In the genomic region with DNA sequence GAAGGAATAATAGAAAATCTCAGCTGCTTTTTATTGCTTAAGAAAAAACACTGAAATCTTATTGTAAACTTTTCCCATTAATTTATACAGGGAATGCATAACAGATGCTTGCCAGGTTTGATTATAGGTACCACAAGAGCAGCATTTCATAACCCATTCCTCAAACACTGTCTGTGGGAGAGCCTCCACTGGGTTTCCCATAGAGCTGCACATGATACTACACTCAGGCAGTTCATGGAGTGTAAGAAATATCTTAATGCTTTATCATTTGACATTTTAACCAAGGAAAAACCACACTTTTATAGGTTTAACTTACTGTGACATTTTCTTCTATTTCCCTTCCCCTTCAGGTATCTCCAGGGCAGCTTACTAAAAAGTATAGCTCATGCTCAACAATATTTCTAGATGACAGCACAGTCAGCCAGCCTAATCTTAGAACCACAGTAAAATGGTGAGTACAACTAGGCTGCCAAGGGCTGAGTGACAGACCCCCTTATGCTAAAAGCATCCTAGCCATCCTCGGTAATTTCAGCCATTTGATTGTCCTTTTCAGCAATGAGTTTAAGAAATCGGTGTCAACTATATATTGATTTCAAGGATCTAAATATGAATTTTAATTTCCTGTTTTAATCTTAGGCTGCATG, we compare ENCODE assay signal across 1 cellular context.
TF ChIP-seq lines count a peak whose summit lies in the region.

No MANE protein-coding gene starts in this region.

TF ChIP-seq in HepG2, 621 proteins besides CTCF, POLR2A, EP300 and RAD21:
- TF ChIP-seq ZNF101 (CRISPR knock-in tag; IDR thresholded peaks at IDR 0.05; ENCODE audit: borderline replicate concordance, low read depth) (0 out of 2 replicates have a peak, but pooled peaks have one; percentile 43), ELF4 (CRISPR knock-in tag; IDR thresholded peaks at IDR 0.05; ENCODE audit: borderline replicate concordance) (peak; percentile 56; the same call in 1 of the 2 replicates), PCBP1 (IDR thresholded peaks at IDR 0.05; ENCODE audit: borderline replicate concordance, low read depth, low read length) (no peak), ZSCAN31 (CRISPR knock-in tag; IDR thresholded peaks at IDR 0.05; ENCODE audit: low read depth) (0 out of 2 replicates have a peak, but pooled peaks have one; percentile 41), MEIS1 (CRISPR knock-in tag; IDR thresholded peaks at IDR 0.05; ENCODE audit: borderline replicate concordance) (no peak), GATAD1 (CRISPR knock-in tag; IDR thresholded peaks at IDR 0.05) (no peak), ZNF556 (CRISPR knock-in tag; IDR thresholded peaks at IDR 0.05; ENCODE audit: borderline replicate concordance) (0 out of 2 replicates have a peak, but pooled peaks have one; percentile 48), ARHGAP35 (CRISPR knock-in tag; IDR thresholded peaks at IDR 0.05; ENCODE audit: borderline replicate concordance) (no peak), PHF5A (CRISPR knock-in tag; IDR thresholded peaks at IDR 0.05; ENCODE audit: low read depth, unreplicated experiment) (peak; percentile 10), REPIN1 (CRISPR knock-in tag; IDR thresholded peaks at IDR 0.05; ENCODE audit: borderline replicate concordance, low read depth) (no peak), ZNF124 (CRISPR knock-in tag; IDR thresholded peaks at IDR 0.05) (peak; percentile 14; the same call in 1 of the 2 replicates)
- TF ChIP-seq, protein P1, sequence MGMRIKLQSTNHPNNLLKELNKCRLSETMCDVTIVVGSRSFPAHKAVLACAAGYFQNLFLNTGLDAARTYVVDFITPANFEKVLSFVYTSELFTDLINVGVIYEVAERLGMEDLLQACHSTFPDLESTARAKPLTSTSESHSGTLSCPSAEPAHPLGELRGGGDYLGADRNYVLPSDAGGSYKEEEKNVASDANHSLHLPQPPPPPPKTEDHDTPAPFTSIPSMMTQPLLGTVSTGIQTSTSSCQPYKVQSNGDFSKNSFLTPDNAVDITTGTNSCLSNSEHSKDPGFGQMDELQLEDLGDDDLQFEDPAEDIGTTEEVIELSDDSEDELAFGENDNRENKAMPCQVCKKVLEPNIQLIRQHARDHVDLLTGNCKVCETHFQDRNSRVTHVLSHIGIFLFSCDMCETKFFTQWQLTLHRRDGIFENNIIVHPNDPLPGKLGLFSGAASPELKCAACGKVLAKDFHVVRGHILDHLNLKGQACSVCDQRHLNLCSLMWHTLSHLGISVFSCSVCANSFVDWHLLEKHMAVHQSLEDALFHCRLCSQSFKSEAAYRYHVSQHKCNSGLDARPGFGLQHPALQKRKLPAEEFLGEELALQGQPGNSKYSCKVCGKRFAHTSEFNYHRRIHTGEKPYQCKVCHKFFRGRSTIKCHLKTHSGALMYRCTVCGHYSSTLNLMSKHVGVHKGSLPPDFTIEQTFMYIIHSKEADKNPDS (CRISPR knock-in tag; IDR thresholded peaks at IDR 0.05), result no peak
- TF ChIP-seq, protein P2, sequence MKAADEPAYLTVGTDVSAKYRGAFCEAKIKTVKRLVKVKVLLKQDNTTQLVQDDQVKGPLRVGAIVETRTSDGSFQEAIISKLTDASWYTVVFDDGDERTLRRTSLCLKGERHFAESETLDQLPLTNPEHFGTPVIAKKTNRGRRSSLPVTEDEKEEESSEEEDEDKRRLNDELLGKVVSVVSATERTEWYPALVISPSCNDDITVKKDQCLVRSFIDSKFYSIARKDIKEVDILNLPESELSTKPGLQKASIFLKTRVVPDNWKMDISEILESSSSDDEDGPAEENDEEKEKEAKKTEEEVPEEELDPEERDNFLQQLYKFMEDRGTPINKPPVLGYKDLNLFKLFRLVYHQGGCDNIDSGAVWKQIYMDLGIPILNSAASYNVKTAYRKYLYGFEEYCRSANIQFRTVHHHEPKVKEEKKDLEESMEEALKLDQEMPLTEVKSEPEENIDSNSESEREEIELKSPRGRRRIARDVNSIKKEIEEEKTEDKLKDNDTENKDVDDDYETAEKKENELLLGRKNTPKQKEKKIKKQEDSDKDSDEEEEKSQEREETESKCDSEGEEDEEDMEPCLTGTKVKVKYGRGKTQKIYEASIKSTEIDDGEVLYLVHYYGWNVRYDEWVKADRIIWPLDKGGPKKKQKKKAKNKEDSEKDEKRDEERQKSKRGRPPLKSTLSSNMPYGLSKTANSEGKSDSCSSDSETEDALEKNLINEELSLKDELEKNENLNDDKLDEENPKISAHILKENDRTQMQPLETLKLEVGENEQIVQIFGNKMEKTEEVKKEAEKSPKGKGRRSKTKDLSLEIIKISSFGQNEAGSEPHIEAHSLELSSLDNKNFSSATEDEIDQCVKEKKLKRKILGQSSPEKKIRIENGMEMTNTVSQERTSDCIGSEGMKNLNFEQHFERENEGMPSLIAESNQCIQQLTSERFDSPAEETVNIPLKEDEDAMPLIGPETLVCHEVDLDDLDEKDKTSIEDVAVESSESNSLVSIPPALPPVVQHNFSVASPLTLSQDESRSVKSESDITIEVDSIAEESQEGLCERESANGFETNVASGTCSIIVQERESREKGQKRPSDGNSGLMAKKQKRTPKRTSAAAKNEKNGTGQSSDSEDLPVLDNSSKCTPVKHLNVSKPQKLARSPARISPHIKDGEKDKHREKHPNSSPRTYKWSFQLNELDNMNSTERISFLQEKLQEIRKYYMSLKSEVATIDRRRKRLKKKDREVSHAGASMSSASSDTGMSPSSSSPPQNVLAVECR (CRISPR knock-in tag; IDR thresholded peaks at IDR 0.05; ENCODE audit: borderline replicate concordance), result no peak; the same call in 1 of the 2 replicates
- TF ChIP-seq, protein P3, sequence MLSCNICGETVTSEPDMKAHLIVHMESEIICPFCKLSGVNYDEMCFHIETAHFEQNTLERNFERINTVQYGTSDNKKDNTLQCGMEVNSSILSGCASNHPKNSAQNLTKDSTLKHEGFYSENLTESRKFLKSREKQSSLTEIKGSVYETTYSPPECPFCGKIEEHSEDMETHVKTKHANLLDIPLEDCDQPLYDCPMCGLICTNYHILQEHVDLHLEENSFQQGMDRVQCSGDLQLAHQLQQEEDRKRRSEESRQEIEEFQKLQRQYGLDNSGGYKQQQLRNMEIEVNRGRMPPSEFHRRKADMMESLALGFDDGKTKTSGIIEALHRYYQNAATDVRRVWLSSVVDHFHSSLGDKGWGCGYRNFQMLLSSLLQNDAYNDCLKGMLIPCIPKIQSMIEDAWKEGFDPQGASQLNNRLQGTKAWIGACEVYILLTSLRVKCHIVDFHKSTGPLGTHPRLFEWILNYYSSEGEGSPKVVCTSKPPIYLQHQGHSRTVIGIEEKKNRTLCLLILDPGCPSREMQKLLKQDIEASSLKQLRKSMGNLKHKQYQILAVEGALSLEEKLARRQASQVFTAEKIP (CRISPR knock-in tag; IDR thresholded peaks at IDR 0.05; ENCODE audit: borderline replicate concordance), result no peak
- TF ChIP-seq, protein P4, sequence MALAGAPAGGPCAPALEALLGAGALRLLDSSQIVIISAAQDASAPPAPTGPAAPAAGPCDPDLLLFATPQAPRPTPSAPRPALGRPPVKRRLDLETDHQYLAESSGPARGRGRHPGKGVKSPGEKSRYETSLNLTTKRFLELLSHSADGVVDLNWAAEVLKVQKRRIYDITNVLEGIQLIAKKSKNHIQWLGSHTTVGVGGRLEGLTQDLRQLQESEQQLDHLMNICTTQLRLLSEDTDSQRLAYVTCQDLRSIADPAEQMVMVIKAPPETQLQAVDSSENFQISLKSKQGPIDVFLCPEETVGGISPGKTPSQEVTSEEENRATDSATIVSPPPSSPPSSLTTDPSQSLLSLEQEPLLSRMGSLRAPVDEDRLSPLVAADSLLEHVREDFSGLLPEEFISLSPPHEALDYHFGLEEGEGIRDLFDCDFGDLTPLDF (CRISPR knock-in tag; IDR thresholded peaks at IDR 0.05), result no peak
- TF ChIP-seq, protein P5, sequence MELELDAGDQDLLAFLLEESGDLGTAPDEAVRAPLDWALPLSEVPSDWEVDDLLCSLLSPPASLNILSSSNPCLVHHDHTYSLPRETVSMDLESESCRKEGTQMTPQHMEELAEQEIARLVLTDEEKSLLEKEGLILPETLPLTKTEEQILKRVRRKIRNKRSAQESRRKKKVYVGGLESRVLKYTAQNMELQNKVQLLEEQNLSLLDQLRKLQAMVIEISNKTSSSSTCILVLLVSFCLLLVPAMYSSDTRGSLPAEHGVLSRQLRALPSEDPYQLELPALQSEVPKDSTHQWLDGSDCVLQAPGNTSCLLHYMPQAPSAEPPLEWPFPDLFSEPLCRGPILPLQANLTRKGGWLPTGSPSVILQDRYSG (CRISPR knock-in tag; IDR thresholded peaks at IDR 0.05), result no peak
